8 cellular contexts compared by ENCODE assay signal in genomic region chr19:40614595-40615411, GRCh38. TPM values are rescaled to one million over a fixed set of nuclear protein-coding genes. Genes with fewer than 3 reads are reported as not detected.
DNase-seq lines count a peak whose midpoint lies in the region; ATAC-seq and TF ChIP-seq lines count a peak whose summit lies in the region.

No MANE protein-coding gene starts in this region.

- intact Hi-C loops in Caco-2 (cut with micrococcal nuclease; ENCODE audit: unreplicated experiment), result loop anchor here (1.0 kb wide), 1 partner anchor 12 kb away; no protein-coding TSS in a partner anchor

- H3K27ac ChIP-seq in liver (ENCODE audit: low read depth in 1 of 2, low read length in 2 of 2), result peak overlapping the region; percentile 19 to 39

- CTCF ChIA-PET in Caco-2 (lab: Charles Lee), result interaction anchor here (0.5 to 2.6 kb wide), 7 partner anchors 9 to 1770 kb away, joined by 3 to 13 read pairs (median 3); no protein-coding TSS in a partner anchor

- TF ChIP-seq CTCF in Caco-2 (IDR thresholded peaks at IDR 0.05; ENCODE audit: insufficient read depth in 1 of 2, low read depth in 1 of 2, low read length in 1 of 2, severe bottlenecking in 1 of 2, unreplicated experiment in 1 of 2) (no peak), liver (IDR thresholded peaks at IDR 0.05; ENCODE audit: low read depth, low read length, missing input control) (no peak)

- no peak for ATAC-seq in HG02938 (IDR thresholded peaks at IDR 0.05; ENCODE audit: unreplicated experiment)

- H3K4me3 ChIP-seq in Caco-2 (ENCODE audit: low read depth, low read length), result peak overlapping the region; percentile 71
- peak overlapping the region in 2 of 3 donors; percentile 17 to 38 for H3K4me3 ChIP-seq in liver (ENCODE audit: low read depth in 1 of 3, low read length in 3 of 3)

- no peaks in the 10 kb centered on the region for H3K27me3 ChIP-seq in Caco-2 (replicated peaks; ENCODE audit: control insufficient read depth, insufficient read depth, low read length)
- H3K27me3 ChIP-seq in liver (ENCODE audit: control insufficient read depth in 4 of 4, insufficient read depth in 4 of 4, low read length in 3 of 4), result peaks cover 0 to 4% (median 0%) of the 10 kb centered on the region in 4 donors

- H3K4me1 ChIP-seq in Caco-2, result peaks cover 9% of the 10 kb centered on the region
- peaks cover 2 to 14% (median 4%) of the 10 kb centered on the region in 4 donors for H3K4me1 ChIP-seq in liver (ENCODE audit: control insufficient read depth in 4 of 4, insufficient read depth in 4 of 4, low read length in 3 of 4)

- H3K36me3 Mint-ChIP-seq in Caco-2 (ENCODE audit: insufficient read depth, unreplicated experiment), result peaks cover 25% of the 10 kb centered on the region

- H3K9me3 Mint-ChIP-seq in Caco-2 (ENCODE audit: unreplicated experiment), result no peaks in the 10 kb centered on the region

- H3K4me1 Mint-ChIP-seq in Caco-2 (ENCODE audit: low read depth, unreplicated experiment), result peaks cover 22% of the 10 kb centered on the region

- TF ChIP-seq RAD21 in liver (IDR thresholded peaks at IDR 0.05), result no peak

- H3K9ac ChIP-seq in liver (ENCODE audit: low read depth in 1 of 2, low read length in 2 of 2), result no peak overlapping the region

- 14% methylated on average over 29 of the region's 29 CpGs for WGBS in liver

- H3K27me3 Mint-ChIP-seq in Caco-2 (ENCODE audit: insufficient read depth, unreplicated experiment), result no peaks in the 10 kb centered on the region

- DNase-seq in Caco-2 (peak; percentile 90 to 94), NCI-H1105 treated with DMSO at 0.1 percent for 48 hours (lab: John Stamatoyannopoulos, UW) (peak; percentile 69), dedifferentiated amniotic fluid mesenchymal stem cell (ENCODE audit: extremely low spot score) (peak; percentile 81), kidney glomerular epithelial cell (lab: John Stamatoyannopoulos, UW) (no peak)
- peak; percentile 98 for DNase-seq in activated CD4-positive, alpha-beta T cell treated with anti-CD3 and anti-CD28 coated beads for 24 hours (ENCODE audit: low read depth in 2 of 2)
- DNase-seq in stimulated activated CD8-positive, alpha-beta memory T cell treated with anti-CD3 and anti-CD28 coated beads, Interleukin-12 subunit alpha, Interleukin-12 subunit beta, amount 100 ng/mL, for 24 hours (ENCODE audit: extremely low read depth), result peak; percentile 90

- H3K36me3 ChIP-seq in Caco-2 (ENCODE audit: control insufficient read depth, insufficient read depth, low read length) (no peaks in the 10 kb centered on the region), liver (ENCODE audit: control insufficient read depth in 4 of 4, insufficient read depth in 3 of 4, low read depth in 1 of 4, low read length in 3 of 4) (peaks cover 0 to 1% (median 0%) of the 10 kb centered on the region in 4 donors)

- peak overlapping the region; percentile 97 for H3K4me3 Mint-ChIP-seq in Caco-2 (ENCODE audit: unreplicated experiment)

- POLR2A ChIA-PET in Caco-2 (lab: Charles Lee), result no interaction called here

- H3K27ac Mint-ChIP-seq in Caco-2 (ENCODE audit: unreplicated experiment), result peak overlapping the region; percentile 97

- BruUV-seq in Caco-2 (replicated peaks; lab: Mats Ljungman, UMichigan), result no TSS peak

- no peaks in the 10 kb centered on the region for H3K9me3 ChIP-seq in Caco-2
- H3K9me3 ChIP-seq in liver (ENCODE audit: control insufficient read depth in 4 of 4, low read length in 3 of 4), result no peaks in the 10 kb centered on the region

TF ChIP-seq in liver, 16 proteins besides CTCF, POLR2A, EP300 and RAD21:
- TF ChIP-seq FOXA2 (IDR thresholded peaks at IDR 0.05) (no peak), JUND (IDR thresholded peaks at IDR 0.05) (no peak), HNF4A (conservative IDR thresholded peaks at IDR 0.05) (no peak), REST (IDR thresholded peaks at IDR 0.05) (no peak), SP1 (IDR thresholded peaks at IDR 0.05) (peak; percentile 23), NR2F2 (IDR thresholded peaks at IDR 0.05) (peak; percentile 31), ZBTB33 (IDR thresholded peaks at IDR 0.05) (no peak), EGR1 (IDR thresholded peaks at IDR 0.05; ENCODE audit: low read depth in 2 of 2) (no peak), YY1 (IDR thresholded peaks at IDR 0.05) (no peak)

RNA-seq across cellular contexts. Expression of gene LTBP4, which starts 13.6 kb away (rescaled TPM):
- 25.5 and 30.8 TPM in 2 replicates for total RNA-seq in Caco-2 (2022)
- total RNA-seq in liver, result 10 to 100 TPM; 14.0 to 21.6 TPM
- polyA plus RNA-seq in liver, result 10 to 100 TPM in 1 of 2 donors, 1 to 10 TPM in 1; 9.6 to 28.7 TPM

RNA-seq across cellular contexts. Expression of gene SHKBP1, which starts 38.1 kb away (rescaled TPM):
- total RNA-seq in Caco-2 (2022) (81.6 and 82.6 TPM in 2 replicates), liver (10 to 100 TPM; 10.1 to 11.0 TPM)
- 10 to 100 TPM; 19.8 to 22.9 TPM for polyA plus RNA-seq in liver
